In the genomic region with DNA sequence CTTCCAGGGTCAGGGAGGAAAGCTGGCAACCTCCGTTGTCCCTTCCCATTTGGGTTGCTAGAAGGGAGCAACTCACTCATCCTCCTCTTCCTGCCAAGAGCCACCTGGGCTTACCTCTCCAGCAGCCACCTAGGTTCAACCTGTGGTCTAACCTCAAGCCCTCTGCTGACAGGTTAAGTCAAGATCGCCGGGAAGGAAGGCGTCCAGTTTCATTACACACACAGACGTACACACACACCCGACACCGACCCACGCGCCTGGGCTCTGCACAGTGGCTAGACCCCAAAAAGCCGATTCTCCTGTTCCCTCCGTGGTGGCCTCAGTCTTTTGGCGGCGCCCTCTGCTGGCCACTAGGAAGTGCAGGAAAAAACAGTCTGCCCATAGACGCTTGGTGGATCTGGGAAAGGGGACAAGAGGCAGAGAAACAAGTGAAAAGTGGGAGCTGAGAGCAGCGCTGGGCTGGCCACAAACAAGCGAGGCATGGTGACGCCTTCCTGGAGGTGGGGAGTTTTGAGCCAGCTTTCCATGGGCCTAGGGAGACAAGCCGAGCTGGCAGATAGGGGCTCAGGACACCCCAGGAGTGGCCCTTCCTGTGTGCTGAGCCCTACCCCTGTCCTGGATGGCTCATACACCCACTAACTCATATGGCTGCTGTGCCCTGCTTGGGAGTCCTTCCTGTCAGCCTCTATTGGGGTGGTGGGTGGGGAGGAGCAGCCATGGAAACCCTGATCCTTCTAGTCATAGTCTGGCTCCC, we compare ENCODE assay signal across 8 cellular contexts. TPM values are rescaled to one million over a fixed set of nuclear protein-coding genes. Genes with fewer than 3 reads are reported as not detected.
A peak's percentile ranks its signal among the peaks of the same experiment; 100 is the strongest.
DNase-seq lines count a peak whose midpoint lies in the region; ATAC-seq, FAIRE-seq and TF ChIP-seq lines count a peak whose summit lies in the region.

No MANE protein-coding gene starts in this region.

- H3K9me3 Mint-ChIP-seq in CD4-positive, alpha-beta T cell, result no peaks in the 10 kb centered on the region
- no peaks in the 10 kb centered on the region for H3K9me3 Mint-ChIP-seq in astrocyte (ENCODE audit: unreplicated experiment)

- ATAC-seq in CD4-positive, alpha-beta T cell (ENCODE audit: poor library complexity), result peak; percentile 43

- no peak overlapping the region for H3K27ac Mint-ChIP-seq in CD4-positive, alpha-beta T cell
- H3K27ac Mint-ChIP-seq in astrocyte (ENCODE audit: unreplicated experiment), result peak overlapping the region; percentile 28

- peaks cover 17% of the 10 kb centered on the region for H3K4me1 Mint-ChIP-seq in CD4-positive, alpha-beta T cell (ENCODE audit: low read depth)
- H3K4me1 Mint-ChIP-seq in astrocyte (ENCODE audit: low read depth, unreplicated experiment), result peaks cover 24% of the 10 kb centered on the region

- H3K79me2 ChIP-seq in astrocyte (ENCODE audit: insufficient read depth, low read length), result no peaks in the 10 kb centered on the region

- H3K36me3 ChIP-seq in SJCRH30 (no peaks in the 10 kb centered on the region), astrocyte (ENCODE audit: insufficient read depth, low read length) (no peaks in the 10 kb centered on the region)

- no peak for FAIRE-seq in astrocyte (lab: Jason Lieb, UNC)

- no peaks in the 10 kb centered on the region for H4K20me1 ChIP-seq in astrocyte (ENCODE audit: insufficient read depth, low read length)

- TF ChIP-seq CTCF in CD4-positive, alpha-beta T cell (IDR thresholded peaks at IDR 0.05), result peak; percentile 82
- TF ChIP-seq CTCF in astrocyte (IDR thresholded peaks at IDR 0.05; ENCODE audit: insufficient read depth, low read depth, low read length), result peak; percentile 76

- H3K27me3 Mint-ChIP-seq in CD4-positive, alpha-beta T cell, result peaks cover 26% of the 10 kb centered on the region
- no peaks in the 10 kb centered on the region for H3K27me3 Mint-ChIP-seq in astrocyte (ENCODE audit: low read depth, unreplicated experiment)

- CTCF ChIA-PET in CD4-positive, alpha-beta T cell (lab: Charles Lee), result interaction anchor here (0.9 to 4.0 kb wide), 4 partner anchors 10 to 407 kb away, joined by 3 to 20 read pairs (median 6); partner anchors contain the start of genes AARS2 and VEGFA
- CTCF ChIA-PET in HEK293T (lab: Yijun Ruan, JAX), result interaction anchor here (0.5 to 2.1 kb wide), 27 partner anchors 8 to 480 kb away, joined by 3 to 8 read pairs (median 3); partner anchors contain the start of gene VEGFA

- H3K4me1 ChIP-seq in SJCRH30 (peaks cover 9% of the 10 kb centered on the region), astrocyte (ENCODE audit: insufficient read depth, low read length) (peaks cover 39% of the 10 kb centered on the region)

- no peak overlapping the region for H3K27ac ChIP-seq in CD4-positive, alpha-beta T cell (ENCODE audit: low read depth, low read length)
- H3K27ac ChIP-seq in SJCRH30, result no peak overlapping the region
- no peak overlapping the region for H3K27ac ChIP-seq in astrocyte (ENCODE audit: low read depth, low read length)

- H3K4me2 ChIP-seq in astrocyte (ENCODE audit: low read length), result peak overlapping the region; percentile 86

- H3K36me3 Mint-ChIP-seq in CD4-positive, alpha-beta T cell (ENCODE audit: low read depth), result no peaks in the 10 kb centered on the region
- no peaks in the 10 kb centered on the region for H3K36me3 Mint-ChIP-seq in astrocyte (ENCODE audit: low read depth, unreplicated experiment)

- peak overlapping the region; percentile 56 for H3K9ac ChIP-seq in astrocyte (ENCODE audit: low read length)

- POLR2A ChIA-PET in CD4-positive, alpha-beta T cell (lab: Charles Lee), result interaction anchor here (0.6 to 2.0 kb wide), 4 partner anchors 305 to 549 kb away, joined by 3 to 15 read pairs (median 4); no protein-coding TSS in a partner anchor
- POLR2A ChIA-PET in HEK293T (lab: Yijun Ruan, JAX), result interaction anchor here (0.7 to 4.7 kb wide), 5 partner anchors 21 to 428 kb away, joined by 3 to 19 read pairs (median 4); partner anchors contain the start of genes HSP90AB1, MRPS18A and VEGFA

- peak overlapping the region; percentile 81 for H3K4me3 Mint-ChIP-seq in CD4-positive, alpha-beta T cell
- H3K4me3 Mint-ChIP-seq in astrocyte (ENCODE audit: unreplicated experiment), result no peak overlapping the region

- H3K4me3 ChIP-seq in SJCRH30, result no peak overlapping the region
- H3K4me3 ChIP-seq in astrocyte (ENCODE audit: insufficient read depth, low read depth, low read length), result no peak overlapping the region

- DNase-seq in CD4-positive, alpha-beta T cell, result peak; percentile 39 to 61 (median 48)
- DNase-seq in HEK293T (ENCODE audit: extremely low spot score) (peak; percentile 77), SJCRH30 (peak; percentile 75 to 92), astrocyte (ENCODE audit: low read depth) (peak; percentile 55), iPS-NIHi11 (ENCODE audit: low spot score) (peak; percentile 79), MV-4-11 (lab: John Stamatoyannopoulos, UW) (no peak), NCI-H345 (lab: John Stamatoyannopoulos, UW) (no peak)
- DNase-seq in stimulated activated CD4-positive, alpha-beta T cell treated with anti-CD3 and anti-CD28 coated beads, Interleukin-15, amount 100 ng/mL, for 48 hours (ENCODE audit: low read depth in 2 of 2), result peak; percentile 66 to 71

- no peaks in the 10 kb centered on the region for H3K9me3 ChIP-seq in CD4-positive, alpha-beta T cell (ENCODE audit: control insufficient read depth, low read length)
- H3K9me3 ChIP-seq in SJCRH30 (replicated peaks), result no peaks in the 10 kb centered on the region
- no peaks in the 10 kb centered on the region for H3K9me3 ChIP-seq in astrocyte (ENCODE audit: insufficient read depth, low read depth, low read length)

- peaks cover 5% of the 10 kb centered on the region for H3K27me3 ChIP-seq in CD4-positive, alpha-beta T cell (ENCODE audit: control insufficient read depth, insufficient read depth, low read length)
- H3K27me3 ChIP-seq in SJCRH30, result no peaks in the 10 kb centered on the region
- peaks cover 2% of the 10 kb centered on the region for H3K27me3 ChIP-seq in astrocyte (ENCODE audit: insufficient read depth, low read length)

- no peak overlapping the region for H2AFZ ChIP-seq in astrocyte (ENCODE audit: low read depth, low read length)

- intact Hi-C loops in CD4-positive, alpha-beta T cell (cut with DNase I, micrococcal nuclease), result loop anchor here (1.0 to 5.0 kb wide), 5 partner anchors 72 to 467 kb away; no protein-coding TSS in a partner anchor

TF ChIP-seq in HEK293T, 16 proteins besides CTCF, POLR2A, EP300 and RAD21:
- TF ChIP-seq TARDBP (IDR thresholded peaks at IDR 0.05) (no peak), ZNF384 (IDR thresholded peaks at IDR 0.05) (no peak), L3MBTL2 (conservative IDR thresholded peaks at IDR 0.05) (no peak), SP1 (IDR thresholded peaks at IDR 0.05) (no peak), PKNOX1 (IDR thresholded peaks at IDR 0.05) (no peak), CTBP1 (IDR thresholded peaks at IDR 0.05; ENCODE audit: borderline replicate concordance) (no peak), NFRKB (IDR thresholded peaks at IDR 0.05) (no peak), SUZ12 (IDR thresholded peaks at IDR 0.05) (no peak), ELF4 (IDR thresholded peaks at IDR 0.05) (no peak), BHLHE40 (IDR thresholded peaks at IDR 0.05; ENCODE audit: borderline replicate concordance) (no peak), LEF1 (IDR thresholded peaks at IDR 0.05; ENCODE audit: borderline replicate concordance) (no peak), FOXK2 (IDR thresholded peaks at IDR 0.05) (no peak), HDGF (IDR thresholded peaks at IDR 0.05; ENCODE audit: borderline replicate concordance) (no peak), FOXA1 (IDR thresholded peaks at IDR 0.05) (no peak), ARNT (IDR thresholded peaks at IDR 0.05) (no peak), FOXM1 (IDR thresholded peaks at IDR 0.05; ENCODE audit: borderline replicate concordance) (no peak)
TF ChIP-seq in HEK293T: peak in this region for 0.

RNA-seq across cellular contexts. Expression of gene MRPL14, which starts 52.7 kb away (rescaled TPM):
- 10 to 100 TPM; 10.4 to 11.5 TPM for total RNA-seq in CD4-positive, alpha-beta T cell
- 58.8 and 73.0 TPM in 2 replicates for total RNA-seq in SJCRH30 (2014; rRNA removed; shearing (Covaris generic))
- 53.4 and 56.1 TPM in 2 replicates for total RNA-seq in astrocyte

RNA-seq across cellular contexts. Expression of gene TMEM63B, which starts 52.8 kb away (rescaled TPM):
- 10 to 100 TPM; 11.4 to 12.8 TPM for total RNA-seq in CD4-positive, alpha-beta T cell
- total RNA-seq in SJCRH30 (2014; rRNA removed; shearing (Covaris generic)), result 11.5 TPM in 2 replicates
- total RNA-seq in astrocyte, result 86.6 and 95.6 TPM in 2 replicates

Comparison
In these comparisons a context has a peak if more than half of its experiments do, and no peak if none do; other contexts are left out.
1. DNase-seq: peak in CD4-positive, alpha-beta T cell (10 of 10), HEK293T (single experiment), SJCRH30 (2 of 2), astrocyte (single experiment), iPS-NIHi11 (single experiment) and stimulated activated CD4-positive, alpha-beta T cell treated with anti-CD3 and anti-CD28 coated beads, Interleukin-15, amount 100 ng/mL, for 48 hours (2 of 2); none in MV-4-11 (single experiment) and NCI-H345 (single experiment).